8 cellular contexts compared by ENCODE assay signal in the genomic region with DNA sequence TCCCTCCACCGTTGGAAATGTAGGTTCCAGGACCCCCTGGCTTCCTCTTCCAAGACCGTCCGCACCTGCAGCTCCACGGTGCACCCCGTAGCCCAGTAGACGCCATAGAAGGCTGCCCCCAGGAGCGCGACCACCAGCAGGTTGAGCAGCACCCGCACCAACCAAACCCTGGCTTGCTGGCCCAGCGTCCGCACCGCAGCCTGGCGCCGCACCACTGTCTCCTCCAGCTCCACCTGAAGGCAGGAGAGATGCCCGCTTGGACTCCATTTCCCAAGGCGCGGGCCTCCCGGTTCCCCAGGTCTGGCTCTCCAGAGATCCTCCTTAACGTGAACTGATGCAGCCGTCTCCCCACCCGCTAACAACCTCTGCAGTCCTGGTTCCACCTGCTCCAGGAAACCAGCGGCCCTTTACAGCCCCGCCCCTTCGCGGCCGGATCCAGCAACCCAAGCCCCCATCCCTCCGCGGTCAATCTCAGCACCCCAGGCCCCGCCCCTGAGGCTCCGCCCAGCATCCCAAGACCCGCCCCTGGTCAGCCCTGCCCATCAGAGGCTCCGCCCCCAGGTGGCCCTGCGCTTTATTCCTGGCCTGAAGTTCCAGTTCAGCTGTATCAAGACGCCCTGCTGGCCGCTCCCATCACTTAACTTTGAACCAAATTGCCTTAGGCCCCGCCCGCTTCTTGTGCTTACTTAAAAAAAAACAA. TPM values are rescaled to one million over a fixed set of nuclear protein-coding genes. Genes with fewer than 3 reads are reported as not detected.
DNase-seq lines count a peak whose midpoint lies in the region; ATAC-seq and TF ChIP-seq lines count a peak whose summit lies in the region.

No MANE protein-coding gene starts in this region.

- POLR2A ChIA-PET in naive thymus-derived CD8-positive, alpha-beta T cell (lab: Charles Lee) = interaction anchor here (0.7 to 1.8 kb wide), 6 partner anchors 13 to 61 kb away, joined by 3 to 5 read pairs (median 4); a partner anchor contains a TSS

- H3K4me3 Mint-ChIP-seq in chondrocyte (ENCODE audit: unreplicated experiment) = peak overlapping the region; percentile 42
- H3K4me3 Mint-ChIP-seq in naive thymus-derived CD8-positive, alpha-beta T cell = peak overlapping the region; percentile 31 to 84 (median 68)

- peak; percentile 74 for DNase-seq in GM13976 (ENCODE audit: low spot score)
- DNase-seq in T-helper 22 cell (ENCODE audit: low read depth) = peak; percentile 56
- DNase-seq in chondrocyte (ENCODE audit: low spot score) = no peak
- DNase-seq in naive thymus-derived CD8-positive, alpha-beta T cell = peak in 5 of 10 donors; percentile 30 to 38 (median 34)
- DNase-seq in SK-N-DZ (ENCODE audit: low spot score) = no peak

- H3K27ac Mint-ChIP-seq in chondrocyte (ENCODE audit: unreplicated experiment) = peak overlapping the region; percentile 32
- peak overlapping the region in 6 of 10 donors; percentile 6 to 85 (median 58) for H3K27ac Mint-ChIP-seq in naive thymus-derived CD8-positive, alpha-beta T cell

- H3K9me3 Mint-ChIP-seq in chondrocyte (ENCODE audit: low read depth) = no peaks in the 10 kb centered on the region
- H3K9me3 Mint-ChIP-seq in naive thymus-derived CD8-positive, alpha-beta T cell = no peaks in the 10 kb centered on the region

- in situ Hi-C loops in GM13976 (cut with MboI; ENCODE audit: low sequenced_read_pairs, unreplicated experiment) = loop anchor here (10.0 kb wide), 1 partner anchor 70 kb away; no protein-coding TSS in a partner anchor

- no peaks in the 10 kb centered on the region for H3K36me3 Mint-ChIP-seq in chondrocyte (ENCODE audit: low read depth)
- H3K36me3 Mint-ChIP-seq in naive thymus-derived CD8-positive, alpha-beta T cell = peaks cover 0 to 1% (median 0%) of the 10 kb centered on the region in 3 donors

- H3K4me1 Mint-ChIP-seq in chondrocyte (ENCODE audit: low read depth) = peaks cover 30% of the 10 kb centered on the region
- peaks cover 20 to 58% (median 52%) of the 10 kb centered on the region in 4 donors for H3K4me1 Mint-ChIP-seq in naive thymus-derived CD8-positive, alpha-beta T cell

- TF ChIP-seq CTCF in GM13976 (IDR thresholded peaks at IDR 0.05; ENCODE audit: borderline replicate concordance, control extremely low read depth, extremely low read depth, insufficient read depth, missing control alignments) (no peak), chondrocyte (IDR thresholded peaks at IDR 0.05) (no peak)

- no peak for ATAC-seq in naive thymus-derived CD8-positive, alpha-beta T cell
- ATAC-seq in HG03135 (IDR thresholded peaks at IDR 0.05; ENCODE audit: unreplicated experiment) (no peak), GM19467 (IDR thresholded peaks at IDR 0.05; ENCODE audit: unreplicated experiment) (no peak), HG03095 (IDR thresholded peaks at IDR 0.05; ENCODE audit: unreplicated experiment) (no peak)

- H3K27me3 Mint-ChIP-seq in chondrocyte (ENCODE audit: low read depth) = no peaks in the 10 kb centered on the region
- H3K27me3 Mint-ChIP-seq in naive thymus-derived CD8-positive, alpha-beta T cell = peaks cover 0 to 3% (median 0%) of the 10 kb centered on the region in 5 donors

RNA-seq across cellular contexts. Expression of a gene that starts 5.0 kb away (rescaled TPM):
- total RNA-seq in chondrocyte = 4.4 to 6.0 TPM (median 4.5 TPM) in 3 replicates
- total RNA-seq in naive thymus-derived CD8-positive, alpha-beta T cell = 10 to 100 TPM; 18.5 to 20.5 TPM
- polyA plus RNA-seq in naive thymus-derived CD8-positive, alpha-beta T cell = 10 to 100 TPM in 1 of 3 donors, 1 to 10 TPM in 2; 7.7 to 13.9 (median 9.3) TPM
- 2.7 and 4.3 TPM in 2 replicates for polyA plus RNA-seq in SK-N-DZ (2014; cell fraction: cytosol; rRNA removed)
- 2.5 and 7.3 TPM in 2 replicates for polyA plus RNA-seq in SK-N-DZ (2014; cell fraction: nucleus; rRNA removed)

RNA-seq across cellular contexts. Expression of a gene that starts 8.4 kb away (rescaled TPM):
- total RNA-seq in chondrocyte = 0.73 to 3.7 TPM (median 3.2 TPM) in 3 replicates
- total RNA-seq in naive thymus-derived CD8-positive, alpha-beta T cell = not detected
- under 1 TPM in 1 of 3 donors, not detected in 2; 0.13 TPM for polyA plus RNA-seq in naive thymus-derived CD8-positive, alpha-beta T cell
- not detected in 2 replicates for polyA plus RNA-seq in SK-N-DZ (2014; cell fraction: cytosol; rRNA removed)
- polyA plus RNA-seq in SK-N-DZ (2014; cell fraction: nucleus; rRNA removed) = not detected in 2 replicates

RNA-seq across cellular contexts. Expression of a gene that starts 24.9 kb away (rescaled TPM):
- 71.4 to 83.8 TPM (median 76.6 TPM) in 3 replicates for total RNA-seq in chondrocyte
- 10 to 100 TPM; 35.9 to 36.1 TPM for total RNA-seq in naive thymus-derived CD8-positive, alpha-beta T cell
- polyA plus RNA-seq in naive thymus-derived CD8-positive, alpha-beta T cell = 10 to 100 TPM; 11.9 to 17.9 (median 14.8) TPM
- 33.2 and 61.2 TPM in 2 replicates for polyA plus RNA-seq in SK-N-DZ (2014; cell fraction: cytosol; rRNA removed)
- 35.2 and 35.3 TPM in 2 replicates for polyA plus RNA-seq in SK-N-DZ (2014; cell fraction: nucleus; rRNA removed)

RNA-seq across cellular contexts. Expression of a gene that starts 26.6 kb away (rescaled TPM):
- 39.6 to 46.2 TPM (median 40.5 TPM) in 3 replicates for total RNA-seq in chondrocyte
- 10 to 100 TPM; 25.2 to 25.6 TPM for total RNA-seq in naive thymus-derived CD8-positive, alpha-beta T cell
- 10 to 100 TPM; 23.4 to 38.7 (median 33.3) TPM for polyA plus RNA-seq in naive thymus-derived CD8-positive, alpha-beta T cell
- polyA plus RNA-seq in SK-N-DZ (2014; cell fraction: cytosol; rRNA removed) = 89.5 and 92.5 TPM in 2 replicates
- 52.2 and 65.4 TPM in 2 replicates for polyA plus RNA-seq in SK-N-DZ (2014; cell fraction: nucleus; rRNA removed)

RNA-seq across cellular contexts. Expression of a gene that starts 27.0 kb away (rescaled TPM):
- total RNA-seq in chondrocyte = 33.1 to 47.3 TPM (median 33.7 TPM) in 3 replicates
- 10 to 100 TPM; 65.0 to 71.4 TPM for total RNA-seq in naive thymus-derived CD8-positive, alpha-beta T cell
- 10 to 100 TPM in 1 of 3 donors, 1 to 10 TPM in 2; 6.6 to 14.5 (median 7.9) TPM for polyA plus RNA-seq in naive thymus-derived CD8-positive, alpha-beta T cell
- polyA plus RNA-seq in SK-N-DZ (2014; cell fraction: cytosol; rRNA removed) = 7.1 and 7.9 TPM in 2 replicates
- 6.6 and 21.2 TPM in 2 replicates for polyA plus RNA-seq in SK-N-DZ (2014; cell fraction: nucleus; rRNA removed)

Comparison
In these comparisons a context has a peak if more than half of its experiments do, and no peak if none do; other contexts are left out.
1. DNase-seq: peak in GM13976 (single experiment) and T-helper 22 cell (single experiment); none in chondrocyte (single experiment) and SK-N-DZ (single experiment).